18 cellular contexts compared by ENCODE assay signal in the genomic region with DNA sequence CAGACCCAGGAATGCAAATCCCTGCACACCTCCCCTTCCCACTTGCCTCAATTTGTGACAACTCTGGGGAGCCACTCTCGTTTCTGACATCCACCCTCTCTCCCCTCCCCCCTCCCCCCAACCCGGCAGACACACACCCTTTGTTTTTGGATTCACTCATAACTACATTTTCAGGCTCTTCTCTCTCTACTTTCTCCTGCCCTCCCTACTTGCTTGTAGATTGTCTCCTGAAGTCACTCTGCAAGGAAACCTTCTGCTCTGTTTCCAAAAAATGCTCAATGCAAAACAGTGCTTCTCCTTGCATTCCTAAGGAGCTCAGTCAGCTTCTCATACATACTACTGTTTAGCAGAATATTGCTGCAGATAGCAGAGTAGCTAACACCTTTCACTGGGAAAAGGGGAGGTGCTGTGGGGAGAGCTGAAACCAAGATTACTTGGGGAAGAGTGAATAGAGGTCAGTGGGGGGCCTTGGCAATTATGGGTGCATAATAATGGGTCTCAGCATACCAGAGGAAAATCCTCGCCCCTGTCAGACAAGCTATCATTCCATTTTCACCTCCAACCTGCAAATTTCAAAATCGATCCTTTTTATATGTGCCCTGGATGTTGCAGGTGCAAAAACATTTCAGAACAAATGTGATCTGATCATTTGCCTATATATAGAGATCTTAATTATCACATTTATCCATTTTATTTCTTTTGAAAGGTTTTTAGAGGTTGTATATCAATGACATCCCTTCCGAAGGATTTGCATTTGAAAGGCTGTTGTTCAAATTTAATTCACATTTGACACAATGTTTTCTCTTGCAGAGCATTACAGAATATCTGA.
DNase-seq lines count a peak whose midpoint lies in the region; ATAC-seq and TF ChIP-seq lines count a peak whose summit lies in the region.
"Had no signal": no experiment of that assay in that cellular context is flagged by ENCODE, and none has a peak within 500 bp of the region (broad histone marks: within the 10 kb centered on the region; RNA-seq: fewer than 3 reads in every experiment).

No MANE protein-coding gene starts in this region.

- no peak overlapping the region for H2AFZ ChIP-seq in neural progenitor cell (replicated peaks)
- H2AFZ ChIP-seq: PC-9 had no signal

- H3K9me3 Mint-ChIP-seq in neural progenitor cell (no peaks in the 10 kb centered on the region), type B pancreatic cell (peaks cover 15% of the 10 kb centered on the region)
- peaks cover 6 to 45% (median 14%) of the 10 kb centered on the region in 11 donors for H3K9me3 Mint-ChIP-seq in naive thymus-derived CD4-positive, alpha-beta T cell
- peaks cover 39% of the 10 kb centered on the region for H3K9me3 Mint-ChIP-seq in activated T-helper 2 cell treated with anti-CD3 and anti-CD28 coated beads, Interferon-gamma antibody, Interleukin-2, Interleukin-4, amounts not matched to agents 10 μg/mL and 5 μg/mL and 100 μg/mL, durations not matched to agents 14 hours and 24 hours and 36 hours

- peaks cover 45% of the 10 kb centered on the region for H3K4me1 Mint-ChIP-seq in neural progenitor cell
- peaks cover 12% of the 10 kb centered on the region for H3K4me1 Mint-ChIP-seq in type B pancreatic cell (ENCODE audit: unreplicated experiment)
- peaks cover 0 to 2% (median 0%) of the 10 kb centered on the region in 7 donors for H3K4me1 Mint-ChIP-seq in naive thymus-derived CD4-positive, alpha-beta T cell
- no peaks in the 10 kb centered on the region for H3K4me1 Mint-ChIP-seq in activated T-helper 2 cell treated with anti-CD3 and anti-CD28 coated beads, Interferon-gamma antibody, Interleukin-2, Interleukin-4, amounts not matched to agents 10 μg/mL and 5 μg/mL and 100 μg/mL, durations not matched to agents 14 hours and 24 hours and 36 hours (ENCODE audit: low read depth)
- H3K4me1 Mint-ChIP-seq: CD4-positive, alpha-beta memory T cell had no signal

- H3K27ac ChIP-seq in HUES6 (ENCODE audit: low read depth, low read length) (peak overlapping the region; percentile 75), iPS-18a (ENCODE audit: low read length) (peak overlapping the region; percentile 19), neural progenitor cell (peak overlapping the region; percentile 91)
- H3K27ac ChIP-seq in naive thymus-derived CD4-positive, alpha-beta T cell (ENCODE audit: low read depth, low read length) = no peak overlapping the region
- H3K27ac ChIP-seq: PC-9 had no signal

- TF ChIP-seq CTCF in neural progenitor cell (IDR thresholded peaks at IDR 0.05) = no peak
- no peak for TF ChIP-seq CTCF in type B pancreatic cell (conservative IDR thresholded peaks at IDR 0.05)

- no peaks in the 10 kb centered on the region for H4K20me1 ChIP-seq in neural progenitor cell (ENCODE audit: low read depth)

- peak; percentile 45 for DNase-seq in astrocyte of the hippocampus (ENCODE audit: low read depth, low spot score)
- DNase-seq in neural progenitor cell (ENCODE audit: low spot score) = peak; percentile 76
- DNase-seq in type B pancreatic cell (ENCODE audit: extremely low spot score, unreplicated experiment) = no peak
- DNase-seq in naive thymus-derived CD4-positive, alpha-beta T cell = no peak
- DNase-seq in activated T-helper 2 cell treated with anti-CD3 and anti-CD28 coated beads, Interferon-gamma antibody, Interleukin-2, Interleukin-4, amounts not matched to agents 10 μg/mL and 5 μg/mL and 100 μg/mL, durations not matched to agents 14 hours and 24 hours and 36 hours (ENCODE audit: low spot score) = no peak
- no peak for DNase-seq in stimulated activated CD4-positive, alpha-beta T cell treated with anti-CD3 and anti-CD28 coated beads, Interleukin-4, amount 100 ng/mL, for 24 hours
- DNase-seq: ACHN; CD4-positive, alpha-beta memory T cell; DND-41; GF-D8; HCEC 1CT; NCI-H1436 treated with DMSO at 0.1 percent for 48 hours; NCI-H2081 treated with DMSO at 0.1 percent for 48 hours; NCI-H345; NCI-H526 treated with DMSO at 0.1 percent for 48 hours; PC-9 had no signal

- H3K4me3 ChIP-seq in HUES6 (ENCODE audit: low read depth, low read length) = peak overlapping the region; percentile 9
- peak overlapping the region; percentile 35 for H3K4me3 ChIP-seq in iPS-18a (ENCODE audit: low read length)
- H3K4me3 ChIP-seq in neural progenitor cell = peak overlapping the region; percentile 15
- H3K4me3 ChIP-seq in naive thymus-derived CD4-positive, alpha-beta T cell (ENCODE audit: low read length) = no peak overlapping the region
- H3K4me3 ChIP-seq: PC-9 had no signal

- H3K4me1 ChIP-seq in HUES6 (ENCODE audit: control insufficient read depth, insufficient read depth, low read length) (peaks cover 29% of the 10 kb centered on the region), iPS-18a (ENCODE audit: control insufficient read depth, low read depth, low read length) (peaks cover 35% of the 10 kb centered on the region), neural progenitor cell (peaks cover 54% of the 10 kb centered on the region)
- H3K4me1 ChIP-seq in naive thymus-derived CD4-positive, alpha-beta T cell (ENCODE audit: control insufficient read depth in 2 of 2, insufficient read depth in 2 of 2, low read length in 2 of 2) = no peaks in the 10 kb centered on the region

- H3K4me3 Mint-ChIP-seq in neural progenitor cell (peak overlapping the region; percentile 77), type B pancreatic cell (no peak overlapping the region)
- no peak overlapping the region for H3K4me3 Mint-ChIP-seq in naive thymus-derived CD4-positive, alpha-beta T cell
- H3K4me3 Mint-ChIP-seq in activated T-helper 2 cell treated with anti-CD3 and anti-CD28 coated beads, Interferon-gamma antibody, Interleukin-2, Interleukin-4, amounts not matched to agents 10 μg/mL and 5 μg/mL and 100 μg/mL, durations not matched to agents 14 hours and 24 hours and 36 hours (ENCODE audit: low read depth) = no peak overlapping the region
- H3K4me3 Mint-ChIP-seq: CD4-positive, alpha-beta memory T cell had no signal

- no peaks in the 10 kb centered on the region for H3K27me3 Mint-ChIP-seq in neural progenitor cell (ENCODE audit: insufficient read depth, low read depth)
- H3K27me3 Mint-ChIP-seq in type B pancreatic cell = peaks cover 4% of the 10 kb centered on the region
- no peaks in the 10 kb centered on the region for H3K27me3 Mint-ChIP-seq in naive thymus-derived CD4-positive, alpha-beta T cell
- H3K27me3 Mint-ChIP-seq in activated T-helper 2 cell treated with anti-CD3 and anti-CD28 coated beads, Interferon-gamma antibody, Interleukin-2, Interleukin-4, amounts not matched to agents 10 μg/mL and 5 μg/mL and 100 μg/mL, durations not matched to agents 14 hours and 24 hours and 36 hours (ENCODE audit: low read depth) = no peaks in the 10 kb centered on the region
- H3K27me3 Mint-ChIP-seq: CD4-positive, alpha-beta memory T cell had no signal

- H3K27me3 ChIP-seq in HUES6 (ENCODE audit: control insufficient read depth, insufficient read depth, low read length) (no peaks in the 10 kb centered on the region), iPS-18a (ENCODE audit: control insufficient read depth, insufficient read depth, low read length) (no peaks in the 10 kb centered on the region), neural progenitor cell (no peaks in the 10 kb centered on the region)
- H3K27me3 ChIP-seq in naive thymus-derived CD4-positive, alpha-beta T cell (ENCODE audit: control insufficient read depth in 2 of 2, insufficient read depth in 2 of 2, low read length in 2 of 2) = no peaks in the 10 kb centered on the region

- no peaks in the 10 kb centered on the region for H3K79me2 ChIP-seq in neural progenitor cell (ENCODE audit: low read depth)

- ATAC-seq in naive thymus-derived CD4-positive, alpha-beta T cell = no peak

- no peaks in the 10 kb centered on the region for H3K36me3 ChIP-seq in HUES6 (ENCODE audit: control insufficient read depth, insufficient read depth, low read length)
- H3K36me3 ChIP-seq in iPS-18a (ENCODE audit: control insufficient read depth, low read depth, low read length) = no peaks in the 10 kb centered on the region
- no peaks in the 10 kb centered on the region for H3K36me3 ChIP-seq in neural progenitor cell
- H3K36me3 ChIP-seq in naive thymus-derived CD4-positive, alpha-beta T cell (ENCODE audit: control insufficient read depth in 2 of 3, insufficient read depth in 3 of 3, low read length in 3 of 3) = no peaks in the 10 kb centered on the region

- intact Hi-C loops in naive thymus-derived CD4-positive, alpha-beta T cell (cut with micrococcal nuclease) = no loop called here
- intact Hi-C loops in activated T-helper 2 cell treated with anti-CD3 and anti-CD28 coated beads, Interferon-gamma antibody, Interleukin-2, Interleukin-4, amounts not matched to agents 10 μg/mL and 5 μg/mL and 100 μg/mL, durations not matched to agents 14 hours and 24 hours and 36 hours (cut with micrococcal nuclease) = no loop called here

- H3K9ac ChIP-seq in HUES6 (ENCODE audit: low read length) = peak overlapping the region; percentile 31
- no peak overlapping the region for H3K9ac ChIP-seq in iPS-18a (ENCODE audit: low read length)
- no peak overlapping the region for H3K9ac ChIP-seq in neural progenitor cell

- POLR2A ChIA-PET in naive thymus-derived CD4-positive, alpha-beta T cell (lab: Charles Lee) = no interaction called here

- peak overlapping the region; percentile 66 for H3K4me2 ChIP-seq in neural progenitor cell
- H3K4me2 ChIP-seq: PC-9 had no signal

- H3K9me3 ChIP-seq in HUES6 (ENCODE audit: control insufficient read depth, insufficient read depth, low read depth, low read length) (0 out of 2 replicates have a peak, but pooled peaks cover 4% of the 10 kb centered on the region), iPS-18a (ENCODE audit: control insufficient read depth, low read depth, low read length) (no peaks in the 10 kb centered on the region), neural progenitor cell (ENCODE audit: low read depth) (no peaks in the 10 kb centered on the region)
- no peaks in the 10 kb centered on the region for H3K9me3 ChIP-seq in naive thymus-derived CD4-positive, alpha-beta T cell (ENCODE audit: control insufficient read depth in 2 of 3, low read length in 3 of 3)

- H3K27ac Mint-ChIP-seq in neural progenitor cell = peak overlapping the region; percentile 98
- H3K27ac Mint-ChIP-seq in type B pancreatic cell = no peak overlapping the region
- H3K27ac Mint-ChIP-seq in naive thymus-derived CD4-positive, alpha-beta T cell = no peak overlapping the region
- no peak overlapping the region for H3K27ac Mint-ChIP-seq in activated T-helper 2 cell treated with anti-CD3 and anti-CD28 coated beads, Interferon-gamma antibody, Interleukin-2, Interleukin-4, amounts not matched to agents 10 μg/mL and 5 μg/mL and 100 μg/mL, durations not matched to agents 14 hours and 24 hours and 36 hours
- H3K27ac Mint-ChIP-seq: CD4-positive, alpha-beta memory T cell had no signal

- CTCF ChIA-PET in naive thymus-derived CD4-positive, alpha-beta T cell (lab: Charles Lee) = no interaction called here

- H3K36me3 Mint-ChIP-seq in neural progenitor cell (no peaks in the 10 kb centered on the region), type B pancreatic cell (no peaks in the 10 kb centered on the region)
- H3K36me3 Mint-ChIP-seq in naive thymus-derived CD4-positive, alpha-beta T cell = peaks cover 0 to 4% (median 0%) of the 10 kb centered on the region in 5 donors
- no peaks in the 10 kb centered on the region for H3K36me3 Mint-ChIP-seq in activated T-helper 2 cell treated with anti-CD3 and anti-CD28 coated beads, Interferon-gamma antibody, Interleukin-2, Interleukin-4, amounts not matched to agents 10 μg/mL and 5 μg/mL and 100 μg/mL, durations not matched to agents 14 hours and 24 hours and 36 hours (ENCODE audit: low read depth)
- H3K36me3 Mint-ChIP-seq: CD4-positive, alpha-beta memory T cell had no signal

- H3F3A ChIP-seq in neural progenitor cell (ENCODE audit: low read depth) = peaks cover 52% of the 10 kb centered on the region

Comparison
In these comparisons a context has a peak if more than half of its experiments do, and no peak if none do; other contexts are left out.
1. DNase-seq: peak in astrocyte of the hippocampus (single experiment) and neural progenitor cell (single experiment); none in type B pancreatic cell (single experiment), naive thymus-derived CD4-positive, alpha-beta T cell (0 of 9), activated T-helper 2 cell treated with anti-CD3 and anti-CD28 coated beads, Interferon-gamma antibody, Interleukin-2, Interleukin-4, amounts not matched to agents 10 μg/mL and 5 μg/mL and 100 μg/mL, durations not matched to agents 14 hours and 24 hours and 36 hours (single experiment) and stimulated activated CD4-positive, alpha-beta T cell treated with anti-CD3 and anti-CD28 coated beads, Interleukin-4, amount 100 ng/mL, for 24 hours (single experiment).